Comparison of ENCODE assay signal across 6 cellular contexts in genomic region chr6:169702640-169703246, GRCh38. TPM values are rescaled to one million over a fixed set of nuclear protein-coding genes. Genes with fewer than 3 reads are reported as not detected.
A peak's percentile ranks its signal among the peaks of the same experiment; 100 is the strongest.
DNase-seq lines count a peak whose midpoint lies in the region; ATAC-seq lines count a peak whose summit lies in the region.

No MANE protein-coding gene starts in this region.

- H3K27me3 Mint-ChIP-seq in activated naive CD4-positive, alpha-beta T cell treated with anti-CD3 and anti-CD28 coated beads for 36 hours (ENCODE audit: low read depth): no peaks in the 10 kb centered on the region

- H3K36me3 ChIP-seq in mesenchymal stem cell (ENCODE audit: control insufficient read depth in 1 of 2, insufficient read depth in 2 of 2, low read depth in 1 of 2, low read length in 2 of 2): peaks cover 7 to 32% of the 10 kb centered on the region in 2 experiments

- H3K36me3 Mint-ChIP-seq in activated naive CD4-positive, alpha-beta T cell treated with anti-CD3 and anti-CD28 coated beads for 36 hours (ENCODE audit: low read depth): peaks cover 26% of the 10 kb centered on the region

- H3K27ac ChIP-seq in mesenchymal stem cell (ENCODE audit: low read length, poor library complexity, severe bottlenecking): peak overlapping the region; percentile 64

- no peak overlapping the region for H2BK120ac ChIP-seq in mesenchymal stem cell (ENCODE audit: low read depth, low read length)

- H3K14ac ChIP-seq in mesenchymal stem cell (ENCODE audit: low read length in 2 of 2): peak overlapping the region in 1 of 2 experiments; percentile 94

- ATAC-seq in HG02840 (IDR thresholded peaks at IDR 0.05; ENCODE audit: low FRiP score, unreplicated experiment): no peak

- no peaks in the 10 kb centered on the region for H3K27me3 ChIP-seq in mesenchymal stem cell (ENCODE audit: control insufficient read depth in 1 of 2, insufficient read depth in 1 of 2, low read length in 2 of 2)

- H3K18ac ChIP-seq in mesenchymal stem cell (ENCODE audit: low read depth in 1 of 2, low read length in 2 of 2): peak overlapping the region; percentile 93 to 96

- H3K4me1 ChIP-seq in mesenchymal stem cell (ENCODE audit: control insufficient read depth, insufficient read depth, low read depth, low read length): peaks cover 8% of the 10 kb centered on the region

- peak overlapping the region; percentile 94 for H4K91ac ChIP-seq in mesenchymal stem cell (ENCODE audit: low read length)

- H3K4me3 ChIP-seq in mesenchymal stem cell (ENCODE audit: insufficient read depth in 1 of 2, low read depth in 1 of 2, low read length in 2 of 2): peak overlapping the region; percentile 86 to 94

- H3K4me2 ChIP-seq in mesenchymal stem cell (ENCODE audit: low read length, poor library complexity, severe bottlenecking): peak overlapping the region; percentile 83

- H3K9me3 ChIP-seq in mesenchymal stem cell (ENCODE audit: control insufficient read depth, low read length): no peaks in the 10 kb centered on the region

- peak overlapping the region; percentile 86 for H3K4me3 Mint-ChIP-seq in activated naive CD4-positive, alpha-beta T cell treated with anti-CD3 and anti-CD28 coated beads for 36 hours

- peak; percentile 25 for DNase-seq in NCI-H2171 treated with DMSO at 0.1 percent for 48 hours (lab: John Stamatoyannopoulos, UW)
- DNase-seq in NCI-H2171 (lab: John Stamatoyannopoulos, UW): no peak
- DNase-seq in HuH-7.5 (ENCODE audit: low spot score): peak; percentile 28
- DNase-seq in activated naive CD4-positive, alpha-beta T cell treated with anti-CD3 and anti-CD28 coated beads for 36 hours: peak; percentile 48
- no peak for DNase-seq in mesenchymal stem cell

- no peak overlapping the region for H2BK15ac ChIP-seq in mesenchymal stem cell (ENCODE audit: low read depth, poor library complexity, severe bottlenecking)

- peaks cover 40% of the 10 kb centered on the region for H3K4me1 Mint-ChIP-seq in activated naive CD4-positive, alpha-beta T cell treated with anti-CD3 and anti-CD28 coated beads for 36 hours (ENCODE audit: low read depth)

- peak overlapping the region; percentile 91 for H3K27ac Mint-ChIP-seq in activated naive CD4-positive, alpha-beta T cell treated with anti-CD3 and anti-CD28 coated beads for 36 hours

- CTCF ChIA-PET in activated naive CD4-positive, alpha-beta T cell treated with anti-CD3 and anti-CD28 coated beads for 36 hours (lab: Charles Lee): interaction anchor here (0.7 kb wide), 1 partner anchor 12 kb away, joined by 3 read pairs; no protein-coding TSS in a partner anchor

- intact Hi-C loops in activated naive CD4-positive, alpha-beta T cell treated with anti-CD3 and anti-CD28 coated beads for 36 hours (cut with micrococcal nuclease): loop anchor here (1.0 to 5.0 kb wide), 5 partner anchors 20 to 852 kb away; partner anchors contain the start of genes DLL1, DYNLT2, ERMARD and TBP

- WGBS in mesenchymal stem cell: under 1% methylated on average over 38 of the region's 41 CpGs

- peak overlapping the region; percentile 95 for H3K9ac ChIP-seq in mesenchymal stem cell (ENCODE audit: low read length)

- no peak overlapping the region for H2AK5ac ChIP-seq in mesenchymal stem cell (ENCODE audit: low read length, severe bottlenecking)

- H3K79me1 ChIP-seq in mesenchymal stem cell (replicated peaks; ENCODE audit: low read length, poor library complexity, severe bottlenecking): peaks cover 19% of the 10 kb centered on the region

- H3K4ac ChIP-seq in mesenchymal stem cell (ENCODE audit: low read depth in 1 of 2, low read length in 2 of 2): peak overlapping the region; percentile 86 to 97

- H2BK5ac ChIP-seq in mesenchymal stem cell (ENCODE audit: low read depth, low read length, poor library complexity, severe bottlenecking): no peak overlapping the region

- peak overlapping the region; percentile 95 for H4K8ac ChIP-seq in mesenchymal stem cell (ENCODE audit: low read length)

- H2BK12ac ChIP-seq in mesenchymal stem cell (ENCODE audit: low read length in 2 of 2): peak overlapping the region in 1 of 2 experiments; percentile 2

- H3K9me3 Mint-ChIP-seq in activated naive CD4-positive, alpha-beta T cell treated with anti-CD3 and anti-CD28 coated beads for 36 hours: no peaks in the 10 kb centered on the region

- peak overlapping the region in 1 of 2 experiments; percentile 99 for H3K23ac ChIP-seq in mesenchymal stem cell (ENCODE audit: low read length in 2 of 2)

- peak overlapping the region; percentile 63 for H2AFZ ChIP-seq in mesenchymal stem cell (ENCODE audit: low read depth, low read length)

RNA-seq across cellular contexts. Expression of gene C6orf120, which starts 0.8 kb away (rescaled TPM):
- total RNA-seq in activated naive CD4-positive, alpha-beta T cell treated with anti-CD3 and anti-CD28 coated beads for 36 hours: 10 to 100 TPM; 10.7 to 11.7 TPM
- 38.5 TPM for polyA plus RNA-seq in mesenchymal stem cell (2013, experiment 1 of 2)
- polyA plus RNA-seq in mesenchymal stem cell (2013, experiment 2 of 2): 41.4 TPM

RNA-seq across cellular contexts. Expression of gene WDR27, which starts 0.9 kb away (rescaled TPM):
- 10 to 100 TPM; 37.9 to 38.3 TPM for total RNA-seq in activated naive CD4-positive, alpha-beta T cell treated with anti-CD3 and anti-CD28 coated beads for 36 hours
- 7.1 TPM for polyA plus RNA-seq in mesenchymal stem cell (2013, experiment 1 of 2)
- polyA plus RNA-seq in mesenchymal stem cell (2013, experiment 2 of 2): 7.3 TPM

RNA-seq across cellular contexts. Expression of gene PHF10, which starts 21.6 kb away (rescaled TPM):
- total RNA-seq in activated naive CD4-positive, alpha-beta T cell treated with anti-CD3 and anti-CD28 coated beads for 36 hours: 10 to 100 TPM; 72.9 to 74.2 TPM
- 19.9 TPM for polyA plus RNA-seq in mesenchymal stem cell (2013, experiment 1 of 2)
- polyA plus RNA-seq in mesenchymal stem cell (2013, experiment 2 of 2): 19.4 TPM

RNA-seq across cellular contexts. Expression of gene DYNLT2, which starts 48.6 kb away (rescaled TPM):
- 1 to 10 TPM; 2.9 to 3.1 TPM for total RNA-seq in activated naive CD4-positive, alpha-beta T cell treated with anti-CD3 and anti-CD28 coated beads for 36 hours
- 0.48 TPM for polyA plus RNA-seq in mesenchymal stem cell (2013, experiment 1 of 2)
- polyA plus RNA-seq in mesenchymal stem cell (2013, experiment 2 of 2): 0.27 TPM

RNA-seq across cellular contexts. Expression of gene ERMARD, which starts 48.7 kb away (rescaled TPM):
- 10 to 100 TPM; 21.1 to 22.8 TPM for total RNA-seq in activated naive CD4-positive, alpha-beta T cell treated with anti-CD3 and anti-CD28 coated beads for 36 hours
- polyA plus RNA-seq in mesenchymal stem cell (2013, experiment 1 of 2): 8.0 TPM
- polyA plus RNA-seq in mesenchymal stem cell (2013, experiment 2 of 2): 10.8 TPM

Comparison
In these comparisons a context has a peak if more than half of its experiments do, and no peak if none do; other contexts are left out.
1. DNase-seq: peak in NCI-H2171 treated with DMSO at 0.1 percent for 48 hours (single experiment), HuH-7.5 (single experiment) and activated naive CD4-positive, alpha-beta T cell treated with anti-CD3 and anti-CD28 coated beads for 36 hours (single experiment); none in NCI-H2171 (single experiment) and mesenchymal stem cell (single experiment).